Comparison of ENCODE assay signal across 4 cellular contexts in genomic region chr6:18038235-18038634, GRCh38. TPM values are rescaled to one million over a fixed set of nuclear protein-coding genes. Genes with fewer than 3 reads are reported as not detected.
DNase-seq lines count a peak whose midpoint lies in the region; ATAC-seq, FAIRE-seq and TF ChIP-seq lines count a peak whose summit lies in the region.
"Not testable (repeated sequence)": the region's sequence is repeated elsewhere in the genome, so short reads cannot be mapped to it uniquely, and the experiment has no call there.
"Had no signal": no experiment of that assay in that cellular context is flagged by ENCODE, and none has a peak within 500 bp of the region (broad histone marks: within the 10 kb centered on the region; RNA-seq: fewer than 3 reads in every experiment).

No MANE protein-coding gene starts in this region.

- POLR2A ChIA-PET in WTC11 (lab: Charles Lee); K562 (lab: Yijun Ruan, JAX); HepG2 (lab: Yijun Ruan, JAX): not testable (repeated sequence)

- H3K4me1 Mint-ChIP-seq in WTC11: peaks cover 12% of the 10 kb centered on the region

- H3K4me2 ChIP-seq in K562 (ENCODE audit: insufficient read depth, low read length); HepG2 (ENCODE audit: low read depth, low read length): not testable (repeated sequence)

- TF ChIP-seq EP300 in K562 (IDR thresholded peaks at IDR 0.05; ENCODE audit: low read length); HepG2 (IDR thresholded peaks at IDR 0.05; ENCODE audit: low read depth in 2 of 2, low read length in 2 of 2); HepG2 (CRISPR knock-in tag; IDR thresholded peaks at IDR 0.05; ENCODE audit: borderline replicate concordance): not testable (repeated sequence)

- not testable (repeated sequence) for FAIRE-seq in K562 (lab: Jason Lieb, UNC); HepG2 (lab: Jason Lieb, UNC)

- H3K9ac ChIP-seq in K562 (ENCODE audit: insufficient read depth in 1 of 2, low read depth in 2 of 2, low read length in 2 of 2); HepG2 (ENCODE audit: insufficient read depth, low read depth, low read length): not testable (repeated sequence)

- intact Hi-C loops in K562 (cut with micrococcal nuclease); HepG2 (cut with micrococcal nuclease; ENCODE audit: unreplicated experiment): not testable (repeated sequence)

- not testable (repeated sequence) for H3K27me3 ChIP-seq in K562 (ENCODE audit: control insufficient read depth in 2 of 2, insufficient read depth in 2 of 2, low read length in 2 of 2); HepG2 (ENCODE audit: control insufficient read depth in 1 of 2, insufficient read depth in 2 of 2, low read length in 2 of 2)

- not testable (repeated sequence) for H3K36me3 Mint-ChIP-seq in WTC11

- in situ Hi-C loops in K562 (cut with MboI); HepG2 (cut with HindIII; ENCODE audit: extremely low pct_ligation_motif_present, low pct_unique_long_range_greater_than_20kb): not testable (repeated sequence)

- not testable (repeated sequence) for DNase-seq in WTC11 (ENCODE audit: low spot score); K562 (ENCODE audit: extremely low read depth in 1 of 4, low spot score in 3 of 4); HepG2 (ENCODE audit: low spot score)

- BruUV-seq in K562 (replicated peaks; lab: Mats Ljungman, UMichigan); HepG2 (replicated peaks; lab: Mats Ljungman, UMichigan): not testable (repeated sequence)

- not testable (repeated sequence) for TF ChIP-seq RAD21 in K562 (CRISPR knock-in tag; conservative IDR thresholded peaks at IDR 0.05 in 1 of 2, IDR thresholded peaks at IDR 0.05 in 1 of 2); HepG2 (CRISPR knock-in tag; IDR thresholded peaks at IDR 0.05)

- WGBS in K562 (ENCODE audit: insufficient coverage, low coverage, missing lambda C conversion rate): 56% methylated on average over 1 of the region's 1 CpG
- WGBS in HepG2 (ENCODE audit: low lambda C conversion rate): 21% methylated on average over 1 of the region's 1 CpG

- H4K20me1 ChIP-seq in K562 (replicated peaks; ENCODE audit: control insufficient read depth, insufficient read depth, low read length); HepG2 (ENCODE audit: insufficient read depth, low read length): not testable (repeated sequence)

- H2AFZ ChIP-seq in K562 (ENCODE audit: low read depth, low read length); HepG2 (ENCODE audit: low read length): not testable (repeated sequence)

- not testable (repeated sequence) for H3K27me3 Mint-ChIP-seq in WTC11 (ENCODE audit: low read depth)

- H3K79me2 ChIP-seq in K562 (ENCODE audit: control insufficient read depth, insufficient read depth, low read length); HepG2 (ENCODE audit: insufficient read depth, low read length): not testable (repeated sequence)

- H3K9me3 Mint-ChIP-seq in WTC11: not testable (repeated sequence)

- not testable (repeated sequence) for H3K27ac Mint-ChIP-seq in WTC11

- ATAC-seq in WTC11, K562, HepG2: not testable (repeated sequence)

- H3K36me3 ChIP-seq in K562 (ENCODE audit: control insufficient read depth, insufficient read depth, low read length); HepG2 (replicated peaks in 1 of 2; ENCODE audit: control insufficient read depth in 1 of 2, insufficient read depth in 2 of 2, low read length in 2 of 2): not testable (repeated sequence)

- not testable (repeated sequence) for H3K9me1 ChIP-seq in K562 (ENCODE audit: control insufficient read depth, insufficient read depth, low read length)

- TF ChIP-seq POLR2A in K562 (conservative IDR thresholded peaks at IDR 0.05); HepG2 (IDR thresholded peaks at IDR 0.05; ENCODE audit: insufficient read depth in 1 of 2, low read depth in 2 of 2, low read length in 2 of 2): not testable (repeated sequence)

- not testable (repeated sequence) for TF ChIP-seq CTCF in WTC11 (IDR thresholded peaks at IDR 0.05); K562 (IDR thresholded peaks at IDR 0.05 in 2 of 3, conservative IDR thresholded peaks at IDR 0.05 in 1 of 3; ENCODE audit: insufficient read depth in 2 of 3, low read depth in 1 of 3, low read length in 3 of 3); HepG2 (CRISPR knock-in tag; IDR thresholded peaks at IDR 0.05)

- H3K27ac ChIP-seq in K562 (ENCODE audit: extremely low read depth, low read depth, low read length); HepG2 (ENCODE audit: extremely low read length, insufficient read depth, low read length): not testable (repeated sequence)

- CTCF ChIA-PET in WTC11 (lab: Charles Lee); K562 (lab: Yijun Ruan, JAX; ENCODE audit: low intra/inter-chr PET ratio); HepG2 (lab: Yijun Ruan, JAX; ENCODE audit: low intra/inter-chr PET ratio, low total read pairs): not testable (repeated sequence)

- H3K4me1 ChIP-seq in K562 (replicated peaks in 1 of 2; ENCODE audit: control insufficient read depth in 2 of 2, insufficient read depth in 2 of 2, low read length in 2 of 2) (peaks cover 4 to 17% of the 10 kb centered on the region in 2 experiments; a peak in 4 of 5 replicates), HepG2 (ENCODE audit: insufficient read depth, low read length) (peaks cover 34% of the 10 kb centered on the region)

- H3K4me3 Mint-ChIP-seq in WTC11: not testable (repeated sequence)

- H3K4me3 ChIP-seq in K562; HepG2 (replicated peaks in 1 of 3; ENCODE audit: insufficient read depth in 1 of 3, low read depth in 2 of 3, low read length in 3 of 3): not testable (repeated sequence)

- not testable (repeated sequence) for H3K9me3 ChIP-seq in K562 (replicated peaks; ENCODE audit: control insufficient read depth, insufficient read depth, low read depth, low read length); HepG2 (ENCODE audit: low read length)

TF ChIP-seq in WTC11, 78 proteins besides CTCF, POLR2A, EP300 and RAD21:
- 0 out of 2 replicates have a peak, but pooled peaks have one; percentile 31 for TF ChIP-seq GABPB1 (CRISPR knock-in tag; IDR thresholded peaks at IDR 0.05)

RNA-seq across cellular contexts. Expression of gene KIF13A, which starts 50.8 kb away (rescaled TPM):
- total RNA-seq in WTC11 (2021): 27.8 to 32.7 TPM (median 27.8 TPM) in 3 replicates
- total RNA-seq in K562 (2011; cell fraction: chromatin; rRNA removed; ENCODE audit: low replicate concordance): 104 and 140 TPM in 2 replicates
- total RNA-seq in K562 (2011; cell fraction: nucleolus; rRNA removed): 46.7 and 52.6 TPM in 2 replicates
- total RNA-seq in K562 (2011; cell fraction: nucleoplasm; rRNA removed): 47.2 and 119 TPM in 2 replicates
- total RNA-seq in K562 (2014; rRNA removed): 21.0 and 30.1 TPM in 2 replicates
- total RNA-seq in K562 (2014; rRNA removed; fragmentation: Illumina TruSeq; extraction: Trizol): 37.5 and 39.3 TPM in 2 replicates
- total RNA-seq in K562 (2015; rRNA removed; fragmentation: Illumina TruSeq; extraction: Trizol): 43.2 and 44.3 TPM in 2 replicates
- 30.1 and 33.8 TPM in 2 replicates for total RNA-seq in K562 (2021)
- polyA plus RNA-seq in K562 (2011; rRNA removed): 29.5 and 31.8 TPM in 2 replicates
- polyA plus RNA-seq in K562 (2011; cell fraction: cytosol; rRNA removed): 15.8 and 22.8 TPM in 2 replicates
- 33.0 and 34.3 TPM in 2 replicates for polyA plus RNA-seq in K562 (2011; cell fraction: nucleus; rRNA removed)
- 25.3 and 25.9 TPM in 2 replicates for polyA plus RNA-seq in K562 (2012)
- 28.2 and 29.7 TPM in 2 replicates for polyA plus RNA-seq in K562 (2014; fragmentation: Illumina TruSeq; extraction: Trizol)
- 1 to 10 TPM; 3.6 to 4.3 TPM for polyA plus RNA-seq in K562 (2014; fragmentation: Nextera tagmentation; extraction: Ambion mirVana)
- 22.5 and 22.6 TPM in 2 replicates for polyA plus RNA-seq in K562 (2014; rRNA removed)
- 58.2 and 66.9 TPM in 2 replicates for polyA minus RNA-seq in K562 (2011; rRNA and poly(A)+ RNA removed)
- polyA minus RNA-seq in K562 (2011; cell fraction: cytosol; rRNA and poly(A)+ RNA removed): 27.8 and 31.0 TPM in 2 replicates
- polyA minus RNA-seq in K562 (2011; cell fraction: nucleus; rRNA and poly(A)+ RNA removed): 52.9 and 92.3 TPM in 2 replicates
- total RNA-seq in HepG2 (2016; rRNA removed; fragmentation: Illumina TruSeq; extraction: Trizol): 37.2 and 48.3 TPM in 2 replicates
- total RNA-seq in HepG2 (2016; cell fraction: cytosol; rRNA removed; fragmentation: Illumina TruSeq; extraction: Trizol; ENCODE audit: low read depth): 12.1 and 13.7 TPM in 2 replicates
- total RNA-seq in HepG2 (2016; cell fraction: insoluble cytoplasmic fraction; rRNA removed; fragmentation: Illumina TruSeq; extraction: Trizol): 35.4 and 47.0 TPM in 2 replicates
- 23.2 and 29.0 TPM in 2 replicates for total RNA-seq in HepG2 (2016; cell fraction: membrane; rRNA removed; fragmentation: Illumina TruSeq; extraction: Trizol)
- total RNA-seq in HepG2 (2016; cell fraction: nucleus; rRNA removed; fragmentation: Illumina TruSeq; extraction: Trizol): 37.1 and 42.5 TPM in 2 replicates
- polyA plus RNA-seq in HepG2 (2011; rRNA removed): 19.5 and 21.1 TPM in 2 replicates
- polyA plus RNA-seq in HepG2 (2011; cell fraction: cytosol; rRNA removed): 14.7 and 19.5 TPM in 2 replicates
- 16.8 and 17.7 TPM in 2 replicates for polyA plus RNA-seq in HepG2 (2011; cell fraction: nucleus; rRNA removed)
- 17.5 and 22.9 TPM in 2 replicates for polyA plus RNA-seq in HepG2 (2012)
- polyA plus RNA-seq in HepG2 (2016; cell fraction: cytosol; fragmentation: Illumina TruSeq; extraction: Trizol; ENCODE audit: low read depth): 12.4 and 13.8 TPM in 2 replicates
- 33.5 and 35.2 TPM in 2 replicates for polyA plus RNA-seq in HepG2 (2016; cell fraction: insoluble cytoplasmic fraction; fragmentation: Illumina TruSeq; extraction: Trizol; ENCODE audit: low read depth)
- 17.4 and 21.2 TPM in 2 replicates for polyA plus RNA-seq in HepG2 (2016; cell fraction: membrane; fragmentation: Illumina TruSeq; extraction: Trizol; ENCODE audit: low read depth)
- polyA plus RNA-seq in HepG2 (2016; cell fraction: nucleus; fragmentation: Illumina TruSeq; extraction: Trizol; ENCODE audit: insufficient read depth, low read depth): 32.6 and 33.2 TPM in 2 replicates
- 22.0 and 49.6 TPM in 2 replicates for polyA minus RNA-seq in HepG2 (2011; rRNA and poly(A)+ RNA removed; ENCODE audit: low replicate concordance)
- polyA minus RNA-seq in HepG2 (2011; cell fraction: cytosol; rRNA and poly(A)+ RNA removed): 22.4 TPM in 2 replicates
- polyA minus RNA-seq in HepG2 (2011; cell fraction: nucleus; rRNA and poly(A)+ RNA removed): 55.1 and 57.9 TPM in 2 replicates
- polyA plus RNA-seq: CD4-positive, CD25-positive, alpha-beta regulatory T cell had no signal
